In the genomic region with DNA sequence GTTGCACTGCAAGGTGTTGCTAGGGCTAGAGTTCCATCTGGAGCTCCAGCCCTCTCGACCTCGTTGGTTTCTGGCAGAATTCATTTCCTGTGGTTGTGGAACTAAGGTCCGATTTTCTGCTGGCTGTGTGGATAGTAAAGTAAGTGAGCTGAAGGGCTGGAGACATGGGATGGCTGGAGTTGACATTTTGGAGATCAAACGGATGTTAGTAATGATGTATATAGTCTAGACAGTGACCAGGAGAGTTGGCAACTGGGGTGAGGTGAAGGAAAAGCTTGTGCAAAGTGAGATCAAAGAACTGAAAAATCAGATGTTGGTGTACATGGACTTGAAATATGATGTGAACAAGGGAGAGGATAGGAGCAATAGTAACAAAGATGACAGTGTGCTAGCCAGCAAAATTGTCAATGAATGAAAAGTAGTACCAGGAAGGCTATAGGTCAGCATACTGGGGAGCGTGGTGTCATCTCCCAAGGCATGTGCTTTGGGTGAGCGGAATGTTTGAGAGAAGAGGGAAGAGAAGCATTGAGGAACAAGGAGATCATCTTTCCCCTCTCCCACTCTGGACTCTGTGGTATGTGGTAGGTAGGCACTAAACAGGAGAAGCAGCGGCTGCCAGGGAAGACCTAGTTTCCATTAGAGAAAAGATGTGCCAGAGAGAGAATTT, we compare ENCODE assay signal across 14 cellular contexts. TPM values are rescaled to one million over a fixed set of nuclear protein-coding genes. Genes with fewer than 3 reads are reported as not detected.
A peak's percentile ranks its signal among the peaks of the same experiment; 100 is the strongest.
DNase-seq lines count a peak whose midpoint lies in the region; ATAC-seq, FAIRE-seq and TF ChIP-seq lines count a peak whose summit lies in the region.
"Had no signal": no experiment of that assay in that cellular context is flagged by ENCODE, and none has a peak within 500 bp of the region (broad histone marks: within the 10 kb centered on the region; RNA-seq: fewer than 3 reads in every experiment).

No MANE protein-coding gene starts in this region.

- H3K4me1 ChIP-seq in OCI-LY1 (ENCODE audit: insufficient read depth, low read length, severe bottlenecking) (peaks cover 80% of the 10 kb centered on the region), smooth muscle cell (ENCODE audit: low read depth) (no peaks in the 10 kb centered on the region)
- H3K4me1 ChIP-seq: esophagus squamous epithelium had no signal

- H3K4me3 ChIP-seq in OCI-LY1 (ENCODE audit: low read depth, low read length, poor library complexity, severe bottlenecking) (peak overlapping the region; percentile 51), smooth muscle cell (no peak overlapping the region)
- H3K4me3 ChIP-seq: esophagus squamous epithelium, thoracic aorta had no signal

- H3K9ac ChIP-seq in OCI-LY1 (ENCODE audit: low read length) (peak overlapping the region; percentile 58), smooth muscle cell (ENCODE audit: low read depth) (no peak overlapping the region)

- H4K20me1 ChIP-seq in OCI-LY1 (ENCODE audit: insufficient read depth, low read length) (no peaks in the 10 kb centered on the region), smooth muscle cell (ENCODE audit: low read depth) (peaks cover 26% of the 10 kb centered on the region)

- no peaks in the 10 kb centered on the region for H3K9me2 ChIP-seq in OCI-LY1 (ENCODE audit: low read depth, low read length)

- H3K36me3 ChIP-seq in OCI-LY1 (ENCODE audit: insufficient read depth, low read length) (peaks cover 29% of the 10 kb centered on the region), smooth muscle cell (ENCODE audit: low read depth) (peaks cover under 1% of the 10 kb centered on the region)

- 93% methylated on average over 7 of the region's 7 CpGs for WGBS in smooth muscle cell (ENCODE audit: low lambda C conversion rate)

- DNase-seq in Ammon's horn (ENCODE audit: low spot score) (peak; percentile 18), amniotic stem cell (lab: John Stamatoyannopoulos, UW) (no peak), D721Med (ENCODE audit: insufficient read length, low spot score) (no peak), kidney tubule cell (ENCODE audit: low spot score) (no peak), smooth muscle cell (lab: John Stamatoyannopoulos, UW; ENCODE audit: unreplicated experiment) (no peak)
- DNase-seq: AML-193, esophagus squamous epithelium, GOT3, NCI-H1694, small intestine had no signal

- TF ChIP-seq CTCF in OCI-LY1 (IDR thresholded peaks at IDR 0.05; ENCODE audit: low read length) (no peak), D721Med (IDR thresholded peaks at IDR 0.05; ENCODE audit: insufficient read depth, missing control alignments) (no peak), smooth muscle cell (IDR thresholded peaks at IDR 0.05; ENCODE audit: borderline replicate concordance, insufficient read depth, poor library complexity, severe bottlenecking) (no peak)

- H3K79me2 ChIP-seq in OCI-LY1 (ENCODE audit: insufficient read depth, low read length) (peaks cover 63% of the 10 kb centered on the region), smooth muscle cell (ENCODE audit: low read depth) (peaks cover 47% of the 10 kb centered on the region)

- H3K4me2 ChIP-seq in OCI-LY1 (ENCODE audit: low read length) (peak overlapping the region; percentile 80), smooth muscle cell (no peak overlapping the region)

- ATAC-seq in GM19023 (IDR thresholded peaks at IDR 0.05; ENCODE audit: unreplicated experiment), result peak; percentile 35
- ATAC-seq in HG02798 (IDR thresholded peaks at IDR 0.05; ENCODE audit: poor library complexity, unreplicated experiment), result peak; percentile 30

- H3K27ac ChIP-seq in OCI-LY1 (ENCODE audit: low read depth, low read length, poor library complexity, severe bottlenecking), result peak overlapping the region; percentile 82
- H3K27ac ChIP-seq in smooth muscle cell (ENCODE audit: low read depth), result no peak overlapping the region
- H3K27ac ChIP-seq: esophagus squamous epithelium, thoracic aorta had no signal

- no peak for FAIRE-seq in D721Med (lab: Jason Lieb, UNC)
- FAIRE-seq: small intestine had no signal

- H3F3A ChIP-seq in OCI-LY1 (ENCODE audit: insufficient read depth, low read length), result 0 out of 2 replicates have a peak, but pooled peaks cover 5% of the 10 kb centered on the region
- H3F3A ChIP-seq in smooth muscle cell (ENCODE audit: low read depth), result no peaks in the 10 kb centered on the region

- H2AFZ ChIP-seq in OCI-LY1 (ENCODE audit: low read length) (no peak overlapping the region), smooth muscle cell (ENCODE audit: low read depth) (no peak overlapping the region)

- H3K27me3 ChIP-seq in OCI-LY1 (ENCODE audit: insufficient read depth, low read length) (no peaks in the 10 kb centered on the region), smooth muscle cell (ENCODE audit: low read depth) (no peaks in the 10 kb centered on the region)
- H3K27me3 ChIP-seq: esophagus squamous epithelium had no signal

- H3K9me3 ChIP-seq in OCI-LY1 (ENCODE audit: low read length) (no peaks in the 10 kb centered on the region), smooth muscle cell (replicated peaks; ENCODE audit: low read depth) (no peaks in the 10 kb centered on the region)
- H3K9me3 ChIP-seq: esophagus squamous epithelium, thoracic aorta had no signal

RNA-seq across cellular contexts. Expression of a gene that starts 7.8 kb away (rescaled TPM):
- 8.9 and 9.3 TPM in 2 replicates for total RNA-seq in smooth muscle cell
- 7.4 and 10.4 TPM in 2 replicates for polyA plus RNA-seq in smooth muscle cell

RNA-seq across cellular contexts. Expression of a gene that starts 7.9 kb away (rescaled TPM):
- total RNA-seq in smooth muscle cell, result 7.4 and 8.2 TPM in 2 replicates
- 5.7 and 6.2 TPM in 2 replicates for polyA plus RNA-seq in smooth muscle cell
